In genomic region chr17:68170246-68170645, GRCh38 we compare ENCODE assay signal across 1 cellular context.
TF ChIP-seq lines count a peak whose summit lies in the region.

No MANE protein-coding gene starts in this region.

TF ChIP-seq in HepG2, 621 proteins besides CTCF, POLR2A, EP300 and RAD21 (continued from another document and continues in another):
- no peak for TF ChIP-seq ZBTB37 (CRISPR knock-in tag; IDR thresholded peaks at IDR 0.05)
- TF ChIP-seq SIX4 (CRISPR knock-in tag; IDR thresholded peaks at IDR 0.05) = no peak
- TF ChIP-seq PBX2 (CRISPR knock-in tag; IDR thresholded peaks at IDR 0.05) = no peak
- no peak for TF ChIP-seq ZNF235 (CRISPR knock-in tag; IDR thresholded peaks at IDR 0.05; ENCODE audit: borderline replicate concordance)
- TF ChIP-seq, protein P1, sequence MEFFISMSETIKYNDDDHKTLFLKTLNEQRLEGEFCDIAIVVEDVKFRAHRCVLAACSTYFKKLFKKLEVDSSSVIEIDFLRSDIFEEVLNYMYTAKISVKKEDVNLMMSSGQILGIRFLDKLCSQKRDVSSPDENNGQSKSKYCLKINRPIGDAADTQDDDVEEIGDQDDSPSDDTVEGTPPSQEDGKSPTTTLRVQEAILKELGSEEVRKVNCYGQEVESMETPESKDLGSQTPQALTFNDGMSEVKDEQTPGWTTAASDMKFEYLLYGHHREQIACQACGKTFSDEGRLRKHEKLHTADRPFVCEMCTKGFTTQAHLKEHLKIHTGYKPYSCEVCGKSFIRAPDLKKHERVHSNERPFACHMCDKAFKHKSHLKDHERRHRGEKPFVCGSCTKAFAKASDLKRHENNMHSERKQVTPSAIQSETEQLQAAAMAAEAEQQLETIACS (CRISPR knock-in tag; IDR thresholded peaks at IDR 0.05) = no peak
- TF ChIP-seq ATF6 (CRISPR knock-in tag; conservative IDR thresholded peaks at IDR 0.05) = no peak
- TF ChIP-seq HNRNPLL (IDR thresholded peaks at IDR 0.05; ENCODE audit: low read depth, low read length, poor library complexity, severe bottlenecking) = no peak
- no peak for TF ChIP-seq ZBTB4 (CRISPR knock-in tag; IDR thresholded peaks at IDR 0.05; ENCODE audit: borderline replicate concordance)
- TF ChIP-seq ZNF691 (CRISPR knock-in tag; IDR thresholded peaks at IDR 0.05; ENCODE audit: borderline replicate concordance, low read depth) = 0 out of 2 replicates have a peak, but pooled peaks have one; percentile 32
- TF ChIP-seq ZNF644 (CRISPR knock-in tag; IDR thresholded peaks at IDR 0.05; ENCODE audit: low read depth) = peak; percentile 78
- no peak for TF ChIP-seq SMYD3 (CRISPR knock-in tag; IDR thresholded peaks at IDR 0.05)
- TF ChIP-seq NR0B2 (CRISPR knock-in tag; IDR thresholded peaks at IDR 0.05) = no peak
- TF ChIP-seq HNF4A (CRISPR knock-in tag; IDR thresholded peaks at IDR 0.05) = peak; percentile 45; the same call in 1 of the 2 replicates
- TF ChIP-seq FIP1L1 (IDR thresholded peaks at IDR 0.05; ENCODE audit: borderline replicate concordance, insufficient read depth, low read depth, low read length) = no peak
- TF ChIP-seq, protein P2, sequence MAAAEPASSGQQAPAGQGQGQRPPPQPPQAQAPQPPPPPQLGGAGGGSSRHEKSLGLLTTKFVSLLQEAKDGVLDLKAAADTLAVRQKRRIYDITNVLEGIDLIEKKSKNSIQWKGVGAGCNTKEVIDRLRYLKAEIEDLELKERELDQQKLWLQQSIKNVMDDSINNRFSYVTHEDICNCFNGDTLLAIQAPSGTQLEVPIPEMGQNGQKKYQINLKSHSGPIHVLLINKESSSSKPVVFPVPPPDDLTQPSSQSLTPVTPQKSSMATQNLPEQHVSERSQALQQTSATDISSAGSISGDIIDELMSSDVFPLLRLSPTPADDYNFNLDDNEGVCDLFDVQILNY (CRISPR knock-in tag; conservative IDR thresholded peaks at IDR 0.05) = no peak
- TF ChIP-seq, protein P3, sequence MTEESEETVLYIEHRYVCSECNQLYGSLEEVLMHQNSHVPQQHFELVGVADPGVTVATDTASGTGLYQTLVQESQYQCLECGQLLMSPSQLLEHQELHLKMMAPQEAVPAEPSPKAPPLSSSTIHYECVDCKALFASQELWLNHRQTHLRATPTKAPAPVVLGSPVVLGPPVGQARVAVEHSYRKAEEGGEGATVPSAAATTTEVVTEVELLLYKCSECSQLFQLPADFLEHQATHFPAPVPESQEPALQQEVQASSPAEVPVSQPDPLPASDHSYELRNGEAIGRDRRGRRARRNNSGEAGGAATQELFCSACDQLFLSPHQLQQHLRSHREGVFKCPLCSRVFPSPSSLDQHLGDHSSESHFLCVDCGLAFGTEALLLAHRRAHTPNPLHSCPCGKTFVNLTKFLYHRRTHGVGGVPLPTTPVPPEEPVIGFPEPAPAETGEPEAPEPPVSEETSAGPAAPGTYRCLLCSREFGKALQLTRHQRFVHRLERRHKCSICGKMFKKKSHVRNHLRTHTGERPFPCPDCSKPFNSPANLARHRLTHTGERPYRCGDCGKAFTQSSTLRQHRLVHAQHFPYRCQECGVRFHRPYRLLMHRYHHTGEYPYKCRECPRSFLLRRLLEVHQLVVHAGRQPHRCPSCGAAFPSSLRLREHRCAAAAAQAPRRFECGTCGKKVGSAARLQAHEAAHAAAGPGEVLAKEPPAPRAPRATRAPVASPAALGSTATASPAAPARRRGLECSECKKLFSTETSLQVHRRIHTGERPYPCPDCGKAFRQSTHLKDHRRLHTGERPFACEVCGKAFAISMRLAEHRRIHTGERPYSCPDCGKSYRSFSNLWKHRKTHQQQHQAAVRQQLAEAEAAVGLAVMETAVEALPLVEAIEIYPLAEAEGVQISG (CRISPR knock-in tag; IDR thresholded peaks at IDR 0.05) = peak; percentile 39; the same call in 1 of the 2 replicates
- TF ChIP-seq XRCC5 (optimal IDR thresholded peaks at IDR 0.05; ENCODE audit: low read length) = no peak
- TF ChIP-seq ZNF451 (CRISPR knock-in tag; IDR thresholded peaks at IDR 0.05) = no peak
- TF ChIP-seq, protein P4, sequence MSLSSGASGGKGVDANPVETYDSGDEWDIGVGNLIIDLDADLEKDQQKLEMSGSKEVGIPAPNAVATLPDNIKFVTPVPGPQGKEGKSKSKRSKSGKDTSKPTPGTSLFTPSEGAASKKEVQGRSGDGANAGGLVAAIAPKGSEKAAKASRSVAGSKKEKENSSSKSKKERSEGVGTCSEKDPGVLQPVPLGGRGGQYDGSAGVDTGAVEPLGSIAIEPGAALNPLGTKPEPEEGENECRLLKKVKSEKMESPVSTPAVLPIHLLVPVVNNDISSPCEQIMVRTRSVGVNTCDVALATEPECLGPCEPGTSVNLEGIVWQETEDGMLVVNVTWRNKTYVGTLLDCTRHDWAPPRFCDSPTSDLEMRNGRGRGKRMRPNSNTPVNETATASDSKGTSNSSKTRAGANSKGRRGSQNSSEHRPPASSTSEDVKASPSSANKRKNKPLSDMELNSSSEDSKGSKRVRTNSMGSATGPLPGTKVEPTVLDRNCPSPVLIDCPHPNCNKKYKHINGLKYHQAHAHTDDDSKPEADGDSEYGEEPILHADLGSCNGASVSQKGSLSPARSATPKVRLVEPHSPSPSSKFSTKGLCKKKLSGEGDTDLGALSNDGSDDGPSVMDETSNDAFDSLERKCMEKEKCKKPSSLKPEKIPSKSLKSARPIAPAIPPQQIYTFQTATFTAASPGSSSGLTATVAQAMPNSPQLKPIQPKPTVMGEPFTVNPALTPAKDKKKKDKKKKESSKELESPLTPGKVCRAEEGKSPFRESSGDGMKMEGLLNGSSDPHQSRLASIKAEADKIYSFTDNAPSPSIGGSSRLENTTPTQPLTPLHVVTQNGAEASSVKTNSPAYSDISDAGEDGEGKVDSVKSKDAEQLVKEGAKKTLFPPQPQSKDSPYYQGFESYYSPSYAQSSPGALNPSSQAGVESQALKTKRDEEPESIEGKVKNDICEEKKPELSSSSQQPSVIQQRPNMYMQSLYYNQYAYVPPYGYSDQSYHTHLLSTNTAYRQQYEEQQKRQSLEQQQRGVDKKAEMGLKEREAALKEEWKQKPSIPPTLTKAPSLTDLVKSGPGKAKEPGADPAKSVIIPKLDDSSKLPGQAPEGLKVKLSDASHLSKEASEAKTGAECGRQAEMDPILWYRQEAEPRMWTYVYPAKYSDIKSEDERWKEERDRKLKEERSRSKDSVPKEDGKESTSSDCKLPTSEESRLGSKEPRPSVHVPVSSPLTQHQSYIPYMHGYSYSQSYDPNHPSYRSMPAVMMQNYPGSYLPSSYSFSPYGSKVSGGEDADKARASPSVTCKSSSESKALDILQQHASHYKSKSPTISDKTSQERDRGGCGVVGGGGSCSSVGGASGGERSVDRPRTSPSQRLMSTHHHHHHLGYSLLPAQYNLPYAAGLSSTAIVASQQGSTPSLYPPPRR (CRISPR knock-in tag; IDR thresholded peaks at IDR 0.05; ENCODE audit: borderline replicate concordance) = 0 out of 2 replicates have a peak, but pooled peaks have one; percentile 28
- TF ChIP-seq HNF4G (IDR thresholded peaks at IDR 0.05; ENCODE audit: borderline replicate concordance, low read depth, low read length) = peak; percentile 4; the same call in 1 of the 2 replicates
- no peak for TF ChIP-seq HNF4G (CRISPR knock-in tag; IDR thresholded peaks at IDR 0.05; ENCODE audit: borderline replicate concordance, low read depth)
- no peak for TF ChIP-seq ZNF264 (CRISPR knock-in tag; IDR thresholded peaks at IDR 0.05)
- TF ChIP-seq, protein P5, sequence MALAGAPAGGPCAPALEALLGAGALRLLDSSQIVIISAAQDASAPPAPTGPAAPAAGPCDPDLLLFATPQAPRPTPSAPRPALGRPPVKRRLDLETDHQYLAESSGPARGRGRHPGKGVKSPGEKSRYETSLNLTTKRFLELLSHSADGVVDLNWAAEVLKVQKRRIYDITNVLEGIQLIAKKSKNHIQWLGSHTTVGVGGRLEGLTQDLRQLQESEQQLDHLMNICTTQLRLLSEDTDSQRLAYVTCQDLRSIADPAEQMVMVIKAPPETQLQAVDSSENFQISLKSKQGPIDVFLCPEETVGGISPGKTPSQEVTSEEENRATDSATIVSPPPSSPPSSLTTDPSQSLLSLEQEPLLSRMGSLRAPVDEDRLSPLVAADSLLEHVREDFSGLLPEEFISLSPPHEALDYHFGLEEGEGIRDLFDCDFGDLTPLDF (CRISPR knock-in tag; IDR thresholded peaks at IDR 0.05) = no peak
- TF ChIP-seq HDAC2 (CRISPR knock-in tag; IDR thresholded peaks at IDR 0.05) = no peak
- no peak for TF ChIP-seq THAP8 (CRISPR knock-in tag; IDR thresholded peaks at IDR 0.05; ENCODE audit: borderline replicate concordance)
